In the genomic region with DNA sequence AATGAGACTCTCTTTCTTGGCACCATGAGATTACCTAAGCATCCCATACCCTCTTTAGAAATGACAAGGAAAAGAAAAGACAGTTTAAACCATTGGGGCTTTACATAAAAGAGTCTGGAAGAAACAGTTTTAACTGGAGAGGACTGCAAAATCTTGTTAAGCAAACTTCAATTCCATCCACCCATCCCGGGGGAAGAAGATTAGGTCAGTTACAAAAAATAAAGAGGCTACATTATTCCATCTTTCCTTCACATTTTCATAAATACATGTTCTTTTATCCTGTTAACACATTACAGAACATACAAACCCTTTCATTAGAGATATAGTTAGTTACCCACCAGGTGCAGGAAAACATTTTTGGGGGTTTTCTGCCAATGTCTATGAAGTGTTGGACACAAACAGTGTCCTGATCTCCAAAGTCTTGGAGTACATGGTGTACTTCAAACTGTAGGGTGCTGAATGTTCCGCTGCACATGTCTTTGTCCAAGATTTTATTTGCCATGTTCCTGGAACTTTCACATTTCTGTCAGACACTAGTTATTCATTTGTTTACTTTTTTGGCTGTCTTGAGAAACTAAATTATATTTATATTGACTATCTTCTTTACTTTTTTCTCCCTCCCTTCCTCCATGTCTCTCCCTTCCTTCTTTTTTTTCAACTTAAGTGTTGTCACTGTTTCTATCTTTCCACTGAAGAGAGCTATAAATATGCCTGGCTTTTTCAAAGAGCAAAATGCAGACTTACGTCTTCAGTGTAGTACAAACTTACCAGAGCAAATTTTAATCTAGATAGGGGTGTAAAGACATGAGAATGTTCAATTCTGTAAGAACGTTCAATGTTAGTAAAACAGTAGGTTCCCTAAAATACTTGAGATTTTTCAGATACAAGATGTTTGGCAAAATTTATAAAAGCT, we compare ENCODE assay signal across 24 cellular contexts.
A peak's percentile ranks its signal among the peaks of the same experiment; 100 is the strongest.
DNase-seq lines count a peak whose midpoint lies in the region; ATAC-seq and TF ChIP-seq lines count a peak whose summit lies in the region.
"Had no signal": no experiment of that assay in that cellular context is flagged by ENCODE, and none has a peak within 500 bp of the region (broad histone marks: within the 10 kb centered on the region; RNA-seq: fewer than 3 reads in every experiment).

No MANE protein-coding gene starts in this region.

- H3K9ac ChIP-seq in GM23248 (no peak overlapping the region), fibroblast of lung (ENCODE audit: insufficient read depth, low read length) (no peak overlapping the region), smooth muscle cell (ENCODE audit: low read depth) (no peak overlapping the region)

- WGBS in GM23248 (ENCODE audit: low coverage in 1 of 2, low lambda C conversion rate in 2 of 2, missing lambda C conversion rate in 2 of 2), 2 experiments, result 38 to 42% methylated on average over 4 of the region's 4 CpGs
- 73% methylated on average over 4 of the region's 4 CpGs for WGBS in smooth muscle cell (ENCODE audit: low lambda C conversion rate)

- no peak for DNase-seq in GM23248
- DNase-seq in fibroblast of lung (ENCODE audit: low read depth in 2 of 2), result no peak
- no peak for DNase-seq in left lobe of liver (ENCODE audit: low spot score)
- no peak for DNase-seq in smooth muscle cell (lab: John Stamatoyannopoulos, UW; ENCODE audit: unreplicated experiment)
- DNase-seq in posterior cingulate gyrus, result no peak
- no peak for DNase-seq in RKO (ENCODE audit: low spot score)
- no peak for DNase-seq in epidermal melanocyte (ENCODE audit: insufficient read length, low spot score)
- DNase-seq: activated CD4-positive, alpha-beta T cell treated with anti-CD3 and anti-CD28 coated beads for 36 hours; activated naive CD4-positive, alpha-beta T cell treated with anti-CD3 and anti-CD28 coated beads for 36 hours; activated T-cell treated with anti-CD3 and anti-CD28 coated beads, Interleukin-2, amount 50 U/mL, for 48 hours; amygdala; central memory CD4-positive, alpha-beta T cell; COR-L47; HFFc6; Kasumi-1; midbrain; NCI-H1092; NCI-H1930; NCI-H774; nephron progenitor cell; psoas muscle; SHP77; stimulated activated naive CD8-positive, alpha-beta T cell treated with anti-CD3 and anti-CD28 coated beads, Interleukin-15, amount 100 ng/mL, for 72 hours had no signal

- TF ChIP-seq CTCF in fibroblast of lung (conservative IDR thresholded peaks at IDR 0.05 in 1 of 2, IDR thresholded peaks at IDR 0.05 in 1 of 2; ENCODE audit: low read depth in 1 of 2, low read length in 2 of 2) (no peak), smooth muscle cell (IDR thresholded peaks at IDR 0.05; ENCODE audit: borderline replicate concordance, insufficient read depth, poor library complexity, severe bottlenecking) (no peak)

- intact Hi-C loops in posterior cingulate gyrus (cut with DNase I), result no loop called here

- H3K4me3 ChIP-seq in GM23248 (no peak overlapping the region), fibroblast of lung (replicated peaks in 1 of 4; ENCODE audit: control extremely low read depth in 1 of 4, insufficient read depth in 1 of 4, low read depth in 3 of 4, low read length in 4 of 4) (no peak overlapping the region), smooth muscle cell (no peak overlapping the region)
- H3K4me3 ChIP-seq: psoas muscle had no signal

- H3K4me1 ChIP-seq in GM23248 (ENCODE audit: insufficient read depth) (no peaks in the 10 kb centered on the region), fibroblast of lung (ENCODE audit: control insufficient read depth, extremely low read depth, insufficient read depth, low read length) (no peaks in the 10 kb centered on the region), smooth muscle cell (ENCODE audit: low read depth) (no peaks in the 10 kb centered on the region)
- H3K4me1 ChIP-seq: psoas muscle had no signal

- H3K4me2 ChIP-seq in GM23248 (ENCODE audit: unreplicated experiment), result no peak overlapping the region
- H3K4me2 ChIP-seq in fibroblast of lung (ENCODE audit: extremely low read depth, insufficient read depth, low read length), result no peak overlapping the region
- H3K4me2 ChIP-seq in smooth muscle cell, result no peak overlapping the region

- no peaks in the 10 kb centered on the region for H3K36me3 ChIP-seq in GM23248 (ENCODE audit: low read depth)
- H3K36me3 ChIP-seq in fibroblast of lung (ENCODE audit: control insufficient read depth, insufficient read depth, low read length), result no peaks in the 10 kb centered on the region
- no peaks in the 10 kb centered on the region for H3K36me3 ChIP-seq in smooth muscle cell (ENCODE audit: low read depth)

- in situ Hi-C loops in GM23248 (cut with MboI), result no loop called here

- H3K27ac ChIP-seq in GM23248 (no peak overlapping the region), fibroblast of lung (ENCODE audit: insufficient read depth, low read length) (no peak overlapping the region), smooth muscle cell (ENCODE audit: low read depth) (no peak overlapping the region)
- H3K27ac ChIP-seq: psoas muscle had no signal

- H3K9me3 ChIP-seq in GM23248 (ENCODE audit: low read depth) (no peaks in the 10 kb centered on the region), fibroblast of lung (ENCODE audit: control insufficient read depth, insufficient read depth, low read depth, low read length) (no peaks in the 10 kb centered on the region), smooth muscle cell (replicated peaks; ENCODE audit: low read depth) (no peaks in the 10 kb centered on the region)
- H3K9me3 ChIP-seq: psoas muscle had no signal

- H2AFZ ChIP-seq in GM23248, result peak overlapping the region; percentile 59; the same call in 1 of the 2 replicates
- peak overlapping the region; percentile 34 for H2AFZ ChIP-seq in fibroblast of lung (ENCODE audit: low read length)
- H2AFZ ChIP-seq in smooth muscle cell (ENCODE audit: low read depth), result peak overlapping the region; percentile 73

- H3K79me2 ChIP-seq in GM23248 (ENCODE audit: insufficient read depth) (no peaks in the 10 kb centered on the region), fibroblast of lung (ENCODE audit: control insufficient read depth, insufficient read depth, low read length) (no peaks in the 10 kb centered on the region), smooth muscle cell (ENCODE audit: low read depth) (no peaks in the 10 kb centered on the region)

- H3F3A ChIP-seq in GM23248 (ENCODE audit: insufficient read depth) (0 out of 2 replicates have a peak, but pooled peaks cover 4% of the 10 kb centered on the region), smooth muscle cell (ENCODE audit: low read depth) (no peaks in the 10 kb centered on the region)

- H3K27me3 ChIP-seq in GM23248 (replicated peaks; ENCODE audit: insufficient read depth) (no peaks in the 10 kb centered on the region), fibroblast of lung (ENCODE audit: control insufficient read depth, insufficient read depth, low read length) (no peaks in the 10 kb centered on the region), smooth muscle cell (ENCODE audit: low read depth) (no peaks in the 10 kb centered on the region)

- no peaks in the 10 kb centered on the region for H3K9me2 ChIP-seq in GM23248 (ENCODE audit: insufficient read depth)

- ATAC-seq in left lobe of liver, result peak; percentile 83
- no peak for ATAC-seq in HG03139 (IDR thresholded peaks at IDR 0.05; ENCODE audit: unreplicated experiment)
- ATAC-seq: activated CD4-positive, alpha-beta T cell treated with anti-CD3 and anti-CD28 coated beads for 36 hours; stimulated activated naive CD8-positive, alpha-beta T cell treated with anti-CD3 and anti-CD28 coated beads, Interleukin-15, amount 100 ng/mL, for 72 hours had no signal

- H4K20me1 ChIP-seq in GM23248 (ENCODE audit: insufficient read depth) (no peaks in the 10 kb centered on the region), fibroblast of lung (ENCODE audit: control insufficient read depth, extremely low read depth, insufficient read depth, low read length) (no peaks in the 10 kb centered on the region), smooth muscle cell (ENCODE audit: low read depth) (no peaks in the 10 kb centered on the region)
